ENCODE assay signal across 21 cellular contexts in genomic region chr9:94909965-94910730, GRCh38.
A peak's percentile ranks its signal among the peaks of the same experiment; 100 is the strongest.
DNase-seq lines count a peak whose midpoint lies in the region; ATAC-seq and TF ChIP-seq lines count a peak whose summit lies in the region.
"Had no signal": no experiment of that assay in that cellular context is flagged by ENCODE, and none has a peak within 500 bp of the region (broad histone marks: within the 10 kb centered on the region; RNA-seq: fewer than 3 reads in every experiment).

No MANE protein-coding gene starts in this region.

- no peak for TF ChIP-seq EP300 in esophagus muscularis mucosa (IDR thresholded peaks at IDR 0.05)

- intact Hi-C loops in heart left ventricle (cut with DNase I) (loop anchor here in 3 of 10 donors (5.0 to 10.0 kb wide), 2 partner anchors 113 to 125 kb away; no protein-coding TSS in a partner anchor), esophagus muscularis mucosa (cut with DNase I) (no loop called here)

- H3K9me3 ChIP-seq in right atrium auricular region, result no peaks in the 10 kb centered on the region
- H3K9me3 ChIP-seq in heart left ventricle, result no peaks in the 10 kb centered on the region
- H3K9me3 ChIP-seq in esophagus muscularis mucosa, result no peaks in the 10 kb centered on the region
- H3K9me3 ChIP-seq: adrenal gland, mucosa of descending colon had no signal

- H3K27ac ChIP-seq in right atrium auricular region (no peak overlapping the region), heart left ventricle (no peak overlapping the region), esophagus muscularis mucosa (replicated peaks in 1 of 4) (peak overlapping the region in 3 of 4 donors; percentile 77 to 82 (median 81))
- H3K27ac ChIP-seq: adrenal gland, epithelial cell of prostate had no signal

- H3K4me3 Mint-ChIP-seq in osteocyte (ENCODE audit: unreplicated experiment), result no peak overlapping the region
- H3K4me3 Mint-ChIP-seq: activated T-cell treated with anti-CD3 and anti-CD28 coated beads, Interleukin-2, amount 50 U/mL, for 24 hours; B cell; stimulated activated naive CD8-positive, alpha-beta T cell treated with anti-CD3 and anti-CD28 coated beads, Interleukin-15, amount 100 ng/mL, for 72 hours; T-helper 1 cell treated with Interleukin-12 subunit alpha and Interleukin-12 subunit beta and Interleukin-4 antibody, amounts not matched to agents 30 μg/mL and 1 μg/mL, for 36 hours had no signal

- H3K4me3 ChIP-seq in right atrium auricular region, result no peak overlapping the region
- no peak overlapping the region for H3K4me3 ChIP-seq in heart left ventricle
- H3K4me3 ChIP-seq in esophagus muscularis mucosa, result no peak overlapping the region
- H3K4me3 ChIP-seq: adrenal gland, mucosa of descending colon had no signal

- TF ChIP-seq POLR2A in heart left ventricle (IDR thresholded peaks at IDR 0.05), result no peak
- TF ChIP-seq POLR2A in esophagus muscularis mucosa (IDR thresholded peaks at IDR 0.05; ENCODE audit: low read depth), result no peak

- no peaks in the 10 kb centered on the region for H3K27me3 Mint-ChIP-seq in osteocyte (ENCODE audit: unreplicated experiment)
- H3K27me3 Mint-ChIP-seq: activated T-cell treated with anti-CD3 and anti-CD28 coated beads, Interleukin-2, amount 50 U/mL, for 24 hours; B cell; stimulated activated naive CD8-positive, alpha-beta T cell treated with anti-CD3 and anti-CD28 coated beads, Interleukin-15, amount 100 ng/mL, for 72 hours had no signal

- H3K9me3 Mint-ChIP-seq in osteocyte (ENCODE audit: unreplicated experiment), result no peaks in the 10 kb centered on the region
- H3K9me3 Mint-ChIP-seq: activated T-cell treated with anti-CD3 and anti-CD28 coated beads, Interleukin-2, amount 50 U/mL, for 24 hours; stimulated activated naive CD8-positive, alpha-beta T cell treated with anti-CD3 and anti-CD28 coated beads, Interleukin-15, amount 100 ng/mL, for 72 hours; T-helper 1 cell treated with Interleukin-12 subunit alpha and Interleukin-12 subunit beta and Interleukin-4 antibody, amounts not matched to agents 30 μg/mL and 1 μg/mL, for 36 hours had no signal

- H3K27ac Mint-ChIP-seq in osteocyte (ENCODE audit: unreplicated experiment), result peak overlapping the region; percentile 50
- H3K27ac Mint-ChIP-seq: activated T-cell treated with anti-CD3 and anti-CD28 coated beads, Interleukin-2, amount 50 U/mL, for 24 hours; B cell; stimulated activated naive CD8-positive, alpha-beta T cell treated with anti-CD3 and anti-CD28 coated beads, Interleukin-15, amount 100 ng/mL, for 72 hours; T-helper 1 cell treated with Interleukin-12 subunit alpha and Interleukin-12 subunit beta and Interleukin-4 antibody, amounts not matched to agents 30 μg/mL and 1 μg/mL, for 36 hours had no signal

- WGBS in heart left ventricle, 4 donors, result 94 to 97% (median 96%) methylated on average over 13 to 20 of the region's 20 CpGs
- 97% methylated on average over 13 of the region's 20 CpGs for WGBS in esophagus muscularis mucosa

- H3K36me3 ChIP-seq in right atrium auricular region (no peaks in the 10 kb centered on the region), heart left ventricle (no peaks in the 10 kb centered on the region), esophagus muscularis mucosa (no peaks in the 10 kb centered on the region)
- H3K36me3 ChIP-seq: adrenal gland had no signal

- no peaks in the 10 kb centered on the region for H3K36me3 Mint-ChIP-seq in osteocyte (ENCODE audit: unreplicated experiment)

- no peaks in the 10 kb centered on the region for H3K27me3 ChIP-seq in right atrium auricular region
- no peaks in the 10 kb centered on the region for H3K27me3 ChIP-seq in heart left ventricle
- no peaks in the 10 kb centered on the region for H3K27me3 ChIP-seq in esophagus muscularis mucosa
- H3K27me3 ChIP-seq: adrenal gland had no signal

- TF ChIP-seq CTCF in right atrium auricular region (IDR thresholded peaks at IDR 0.05), result no peak
- TF ChIP-seq CTCF in heart left ventricle (IDR thresholded peaks at IDR 0.05), result no peak
- no peak for TF ChIP-seq CTCF in esophagus muscularis mucosa (IDR thresholded peaks at IDR 0.05)
- no peak for TF ChIP-seq CTCF in osteocyte (IDR thresholded peaks at IDR 0.05)

- H3K4me1 Mint-ChIP-seq in osteocyte (ENCODE audit: unreplicated experiment), result peaks cover 66% of the 10 kb centered on the region
- H3K4me1 Mint-ChIP-seq: B cell had no signal

- H3K4me1 ChIP-seq in right atrium auricular region (peaks cover 0 to 38% of the 10 kb centered on the region in 2 donors), heart left ventricle (peaks cover 0 to 42% (median 22%) of the 10 kb centered on the region in 12 donors), esophagus muscularis mucosa (peaks cover 37 to 57% (median 49%) of the 10 kb centered on the region in 4 donors)

- ATAC-seq in heart left ventricle (no peak), GM19397 (IDR thresholded peaks at IDR 0.05; ENCODE audit: unreplicated experiment) (no peak)
- ATAC-seq: mucosa of descending colon, sciatic nerve had no signal

- DNase-seq in right atrium auricular region (ENCODE audit: low spot score) (peak; percentile 55), heart left ventricle (no peak), esophagus muscularis mucosa (ENCODE audit: extremely low spot score) (peak; percentile 77), osteocyte (ENCODE audit: extremely low spot score, unreplicated experiment) (peak; percentile 64), NCI-H82 treated with DMSO at 0.1 percent for 48 hours (lab: John Stamatoyannopoulos, UW; ENCODE audit: unreplicated experiment) (no peak), kidney tubule cell (ENCODE audit: low spot score) (no peak), hippocampal formation (lab: John Stamatoyannopoulos, UW) (no peak)
- DNase-seq: DMS79, Kasumi-1, mucosa of descending colon, NCI-H187, NCI-H2171 treated with DMSO at 0.1 percent for 48 hours, NCI-H526 had no signal

Comparison
In these comparisons a context has a peak if more than half of its experiments do, and no peak if none do; other contexts are left out.
1. DNase-seq: peak in right atrium auricular region (single experiment), esophagus muscularis mucosa (single experiment) and osteocyte (single experiment); none in heart left ventricle (0 of 5), NCI-H82 treated with DMSO at 0.1 percent for 48 hours (single experiment), kidney tubule cell (single experiment) and hippocampal formation (0 of 2).
2. H3K27ac ChIP-seq: peak in esophagus muscularis mucosa (3 of 4); none in right atrium auricular region (0 of 2) and heart left ventricle (0 of 12).